In the genomic region with DNA sequence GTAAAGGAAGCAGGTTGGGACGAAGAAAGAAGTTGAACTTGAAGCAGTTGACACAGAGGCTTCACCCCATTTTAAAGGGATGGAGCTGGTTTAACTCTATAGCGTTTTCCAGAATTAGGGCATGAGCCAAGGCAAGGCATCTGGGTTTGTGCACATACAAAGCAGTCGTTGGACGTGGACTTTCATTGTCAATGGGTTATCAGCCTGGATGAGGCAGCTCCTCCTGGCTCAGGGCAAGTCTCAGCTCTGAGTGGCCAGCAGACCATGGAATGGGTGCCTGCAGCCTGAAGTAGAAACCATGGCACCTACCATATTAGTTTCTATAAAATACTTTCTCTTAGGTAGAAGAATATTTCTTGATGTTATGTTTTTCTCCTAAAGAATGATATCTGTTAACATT, we compare ENCODE assay signal across 35 cellular contexts.
DNase-seq lines count a peak whose midpoint lies in the region; ATAC-seq and TF ChIP-seq lines count a peak whose summit lies in the region.
"Had no signal": no experiment of that assay in that cellular context is flagged by ENCODE, and none has a peak within 500 bp of the region (broad histone marks: within the 10 kb centered on the region; RNA-seq: fewer than 3 reads in every experiment).

No MANE protein-coding gene starts in this region.

- no peak overlapping the region for H3K23ac ChIP-seq in IMR-90 (ENCODE audit: low read depth, low read length)

- H2AK9ac ChIP-seq in IMR-90 (replicated peaks; ENCODE audit: low read depth, low read length, poor library complexity): peak overlapping the region; percentile 5

- no peak overlapping the region for H2BK20ac ChIP-seq in IMR-90 (ENCODE audit: low read depth, low read length)

- TF ChIP-seq RAD21 in IMR-90 (IDR thresholded peaks at IDR 0.05; ENCODE audit: low read length): no peak
- no peak for TF ChIP-seq RAD21 in SK-N-SH (IDR thresholded peaks at IDR 0.05; ENCODE audit: low read length)

- no peak overlapping the region for H3K4me3 Mint-ChIP-seq in nephron progenitor cell
- H3K4me3 Mint-ChIP-seq: B cell; CD14-positive monocyte; CD4-positive, alpha-beta memory T cell; CD4-positive, alpha-beta T cell; CD4-positive, CD25-positive, alpha-beta regulatory T cell; CD8-positive, alpha-beta memory T cell; CD8-positive, alpha-beta T cell had no signal

- H3K4me2 ChIP-seq in IMR-90 (ENCODE audit: low read depth, low read length): no peak overlapping the region
- no peak overlapping the region for H3K4me2 ChIP-seq in SK-N-SH
- H3K4me2 ChIP-seq: A549, BLaER1 had no signal

- H2AFZ ChIP-seq in IMR-90 (replicated peaks; ENCODE audit: low read length, poor library complexity) (peak overlapping the region; percentile 50), SK-N-SH (ENCODE audit: low read depth) (peak overlapping the region; percentile 72; the same call in 1 of the 2 replicates)

- H3K14ac ChIP-seq in IMR-90 (replicated peaks; ENCODE audit: low read depth, low read length): no peak overlapping the region

- H2BK15ac ChIP-seq in IMR-90 (ENCODE audit: low read depth, low read length): peak overlapping the region; percentile 6; the same call in 1 of the 3 replicates

- peak overlapping the region; percentile 9 for H3K27ac Mint-ChIP-seq in nephron progenitor cell
- H3K27ac Mint-ChIP-seq: B cell; CD4-positive, alpha-beta memory T cell; CD4-positive, alpha-beta T cell; CD4-positive, CD25-positive, alpha-beta regulatory T cell; CD8-positive, alpha-beta memory T cell; CD8-positive, alpha-beta T cell had no signal

- H3K9me1 ChIP-seq in IMR-90 (ENCODE audit: insufficient read depth, low read length): no peaks in the 10 kb centered on the region

- no peaks in the 10 kb centered on the region for H3K79me2 ChIP-seq in SK-N-SH (ENCODE audit: insufficient read depth)

- in situ Hi-C loops in IMR-90 (cut with MboI; ENCODE audit: low sequenced_read_pairs): no loop called here

- H3K27me3 ChIP-seq in IMR-90 (ENCODE audit: control insufficient read depth, insufficient read depth, low read length) (no peaks in the 10 kb centered on the region), SK-N-SH (ENCODE audit: insufficient read depth) (no peaks in the 10 kb centered on the region), ascending aorta (no peaks in the 10 kb centered on the region)
- H3K27me3 ChIP-seq: BE2C; BLaER1; BLaER1 treated with 17β-estradiol and CSF1 and Interleukin-3, amounts not matched to agents 10 nM and 100 nM had no signal

- H3K27me3 Mint-ChIP-seq in nephron progenitor cell (ENCODE audit: low read depth, poor library complexity): peaks cover 8% of the 10 kb centered on the region
- H3K27me3 Mint-ChIP-seq: B cell; CD4-positive, alpha-beta memory T cell; CD4-positive, alpha-beta T cell; CD4-positive, CD25-positive, alpha-beta regulatory T cell had no signal

- CTCF ChIA-PET in IMR-90 (lab: Yijun Ruan, JAX) (no interaction called here), SK-N-SH (lab: Yijun Ruan, JAX) (no interaction called here)

- no peak for TF ChIP-seq EP300 in SK-N-SH (IDR thresholded peaks at IDR 0.05; ENCODE audit: borderline replicate concordance in 1 of 2, low read depth in 1 of 2, low read length in 1 of 2)

- H3K4me1 ChIP-seq in IMR-90 (ENCODE audit: control insufficient read depth, insufficient read depth, low read length) (peaks cover 6% of the 10 kb centered on the region), SK-N-SH (ENCODE audit: control insufficient read depth in 1 of 2, insufficient read depth in 2 of 2, low read depth in 1 of 2, low read length in 1 of 2) (peaks cover 0 to 3% of the 10 kb centered on the region in 2 experiments; a peak in 1 of 4 replicates), ascending aorta (no peaks in the 10 kb centered on the region)
- H3K4me1 ChIP-seq: A549, BE2C, BLaER1, Caco-2 had no signal

- H3K9me3 ChIP-seq in IMR-90 (ENCODE audit: control insufficient read depth, insufficient read depth, low read length): no peaks in the 10 kb centered on the region
- H3K9me3 ChIP-seq in SK-N-SH: no peaks in the 10 kb centered on the region
- H3K9me3 ChIP-seq in ascending aorta: no peaks in the 10 kb centered on the region
- H3K9me3 ChIP-seq: A549; BE2C; BLaER1; BLaER1 treated with 17β-estradiol and CSF1 and Interleukin-3, amounts not matched to agents 10 nM and 100 nM; Caco-2 had no signal

- ATAC-seq in IMR-90 (ENCODE audit: low read depth) (peak; percentile 21; the same call in 1 of the 2 replicates), SK-N-SH treated with all-trans-retinoic acid at 6 μM for 48 hours (peak; percentile 72), GM21367 (IDR thresholded peaks at IDR 0.05; ENCODE audit: unreplicated experiment) (no peak), HG02970 (IDR thresholded peaks at IDR 0.05; ENCODE audit: low FRiP score, unreplicated experiment) (no peak)
- ATAC-seq: A549; CD8-positive, alpha-beta T cell had no signal

- H2BK120ac ChIP-seq in IMR-90 (ENCODE audit: low read depth, low read length): no peak overlapping the region

- no peak overlapping the region for H3K18ac ChIP-seq in IMR-90 (ENCODE audit: low read depth, low read length)

- H3K9ac ChIP-seq in IMR-90 (ENCODE audit: low read depth, low read length) (no peak overlapping the region), SK-N-SH (no peak overlapping the region)
- H3K9ac ChIP-seq: BLaER1; BLaER1 treated with 17β-estradiol and CSF1 and Interleukin-3, amounts not matched to agents 10 nM and 100 nM had no signal

- H3K27ac ChIP-seq in IMR-90 (ENCODE audit: insufficient read depth, low read length): no peak overlapping the region
- H3K27ac ChIP-seq in SK-N-SH (ENCODE audit: low read depth in 2 of 2, low read length in 1 of 2): no peak overlapping the region
- H3K27ac ChIP-seq in ascending aorta: no peak overlapping the region
- H3K27ac ChIP-seq: 22Rv1; A549; BLaER1; BLaER1 treated with 17β-estradiol and CSF1 and Interleukin-3, amounts not matched to agents 10 nM and 100 nM; C4-2B had no signal

- H3K56ac ChIP-seq in IMR-90 (ENCODE audit: extremely low read depth, insufficient read depth, low read length): no peak overlapping the region

- peaks cover 47% of the 10 kb centered on the region for H3K4me1 Mint-ChIP-seq in nephron progenitor cell
- H3K4me1 Mint-ChIP-seq: B cell; CD14-positive monocyte; CD4-positive, alpha-beta memory T cell; CD4-positive, CD25-positive, alpha-beta regulatory T cell; CD8-positive, alpha-beta memory T cell had no signal

- WGBS in IMR-90 (ENCODE audit: extremely low coverage in 2 of 2, insufficient read length in 1 of 2), 2 experiments: 40% methylated on average over 1 of the region's 4 CpGs; no CpG with 5 or more reads in 1 of the 2 experiments
- WGBS in SK-N-SH (ENCODE audit: low lambda C conversion rate): 19% methylated on average over 4 of the region's 4 CpGs

- H4K20me1 ChIP-seq in IMR-90 (ENCODE audit: insufficient read depth, low read length) (no peaks in the 10 kb centered on the region), SK-N-SH (ENCODE audit: insufficient read depth) (no peaks in the 10 kb centered on the region)
- H4K20me1 ChIP-seq: BLaER1; BLaER1 treated with 17β-estradiol and CSF1 and Interleukin-3, amounts not matched to agents 10 nM and 100 nM had no signal

- no peak overlapping the region for H2BK5ac ChIP-seq in IMR-90 (ENCODE audit: low read depth, low read length, poor library complexity, severe bottlenecking)

- intact Hi-C loops in IMR-90 (cut with micrococcal nuclease) (no loop called here), ascending aorta (cut with DNase I) (no loop called here)

- H3K9me3 Mint-ChIP-seq in nephron progenitor cell: no peaks in the 10 kb centered on the region
- H3K9me3 Mint-ChIP-seq: CD4-positive, alpha-beta memory T cell; CD4-positive, alpha-beta T cell; CD8-positive, alpha-beta T cell had no signal

- no peaks in the 10 kb centered on the region for H3K9me2 ChIP-seq in SK-N-SH

- peak overlapping the region in 1 of 2 experiments; percentile 57; a peak in 1 of 4 replicates for H4K8ac ChIP-seq in IMR-90 (ENCODE audit: low read depth in 2 of 2, low read length in 2 of 2)

- POLR2A ChIA-PET in IMR-90 (lab: Charles Lee; ENCODE audit: unreplicated experiment) (no interaction called here), SK-N-SH (lab: Yijun Ruan, JAX) (no interaction called here)

- no peak overlapping the region for H3K4ac ChIP-seq in IMR-90 (ENCODE audit: low read depth, low read length)

- TF ChIP-seq POLR2A in IMR-90 (IDR thresholded peaks at IDR 0.05; ENCODE audit: low read depth, low read length): no peak

- no peaks in the 10 kb centered on the region for H3K36me3 ChIP-seq in IMR-90 (ENCODE audit: control insufficient read depth, insufficient read depth, low read length)
- H3K36me3 ChIP-seq in SK-N-SH (replicated peaks in 1 of 2; ENCODE audit: control insufficient read depth in 1 of 2, insufficient read depth in 2 of 2, low read length in 1 of 2): no peaks in the 10 kb centered on the region
- H3K36me3 ChIP-seq in ascending aorta: no peaks in the 10 kb centered on the region
- H3K36me3 ChIP-seq: BE2C; BLaER1; BLaER1 treated with 17β-estradiol and CSF1 and Interleukin-3, amounts not matched to agents 10 nM and 100 nM had no signal

- H4K91ac ChIP-seq in IMR-90 (ENCODE audit: insufficient read depth, low read depth, low read length): no peak overlapping the region

- H3K79me1 ChIP-seq in IMR-90 (ENCODE audit: low read depth in 1 of 2, low read length in 2 of 2): no peaks in the 10 kb centered on the region

- DNase-seq in IMR-90: no peak
- DNase-seq in SK-N-SH: no peak
- no peak for DNase-seq in nephron progenitor cell
- no peak for DNase-seq in ascending aorta (ENCODE audit: low spot score in 2 of 2)
- no peak for DNase-seq in central memory CD4-positive, alpha-beta T cell
- DNase-seq: 8988T; ACHN; AML-193; BE2C; C1 segment of cervical spinal cord; Caco-2; Calu3; CD4-positive, alpha-beta memory T cell; CD4-positive, alpha-beta T cell; CD4-positive, CD25-positive, alpha-beta regulatory T cell; CD8-positive, alpha-beta memory T cell; CD8-positive, alpha-beta T cell; COR-L47; DMS 273 treated with DMSO at 0.1 percent for 48 hours; DMS153; DMS53; DMS79; DMS79 treated with DMSO at 0.1 percent for 48 hours; DND-41; EL had no signal

- H3K4me3 ChIP-seq in IMR-90 (ENCODE audit: insufficient read depth, low read depth, low read length) (no peak overlapping the region), SK-N-SH (ENCODE audit: low read depth in 2 of 2, low read length in 1 of 2) (no peak overlapping the region), ascending aorta (no peak overlapping the region)
- H3K4me3 ChIP-seq: A549; BLaER1; BLaER1 treated with 17β-estradiol and CSF1 and Interleukin-3, amounts not matched to agents 10 nM and 100 nM had no signal

- no peaks in the 10 kb centered on the region for H3F3A ChIP-seq in SK-N-SH (replicated peaks; ENCODE audit: insufficient read depth)

- TF ChIP-seq CTCF in IMR-90 (conservative IDR thresholded peaks at IDR 0.05; ENCODE audit: low read depth, low read length) (no peak), SK-N-SH (IDR thresholded peaks at IDR 0.05) (no peak), nephron progenitor cell (IDR thresholded peaks at IDR 0.05) (no peak), ascending aorta (IDR thresholded peaks at IDR 0.05) (no peak)

- H2AK5ac ChIP-seq in IMR-90 (ENCODE audit: low read depth, low read length): no peak overlapping the region

- H4K5ac ChIP-seq in IMR-90 (ENCODE audit: low read depth, low read length): no peak overlapping the region

- no TSS peak for BruUV-seq in IMR-90 (replicated peaks; lab: Mats Ljungman, UMichigan)

- H3K36me3 Mint-ChIP-seq in nephron progenitor cell (ENCODE audit: low read depth): no peaks in the 10 kb centered on the region
- H3K36me3 Mint-ChIP-seq: CD14-positive monocyte; CD4-positive, alpha-beta memory T cell; CD4-positive, CD25-positive, alpha-beta regulatory T cell; CD8-positive, alpha-beta memory T cell; CD8-positive, alpha-beta T cell had no signal

- dilution Hi-C loops in IMR-90 (cut with HindIII; ENCODE audit: low sequenced_read_pairs, unreplicated experiment): no loop called here

Comparison
In these comparisons a context has a peak if more than half of its experiments do, and no peak if none do; other contexts are left out.
1. ATAC-seq: peak in IMR-90 (single experiment) and SK-N-SH treated with all-trans-retinoic acid at 6 μM for 48 hours (single experiment); none in GM21367 (single experiment) and HG02970 (single experiment).